Comparison of ENCODE assay signal across 9 cellular contexts in genomic region chr12:108559748-108560147, GRCh38. TPM values are rescaled to one million over a fixed set of nuclear protein-coding genes. Genes with fewer than 3 reads are reported as not detected.
DNase-seq lines count a peak whose midpoint lies in the region; ATAC-seq, FAIRE-seq and TF ChIP-seq lines count a peak whose summit lies in the region.
"Had no signal": no experiment of that assay in that cellular context is flagged by ENCODE, and none has a peak within 500 bp of the region (broad histone marks: within the 10 kb centered on the region; RNA-seq: fewer than 3 reads in every experiment).

No MANE protein-coding gene starts in this region.

- no peak overlapping the region for H3K56ac ChIP-seq in IMR-90 (ENCODE audit: extremely low read depth, insufficient read depth, low read length)

- TF ChIP-seq CTCF in AG10803 (conservative IDR thresholded peaks at IDR 0.05; ENCODE audit: low read length) (no peak; the same call in 1 of the 2 replicates), IMR-90 (conservative IDR thresholded peaks at IDR 0.05; ENCODE audit: low read depth, low read length) (no peak), cardiac fibroblast (IDR thresholded peaks at IDR 0.05; ENCODE audit: low read depth, low read length) (no peak)

- no peak for DNase-seq in AG10803 (ENCODE audit: low read depth)
- DNase-seq in IMR-90, result no peak
- DNase-seq in cardiac fibroblast (ENCODE audit: low read depth in 2 of 2), result no peak
- DNase-seq in medulla oblongata (ENCODE audit: extremely low spot score), result no peak
- no peak for DNase-seq in GM12892 (ENCODE audit: insufficient read length)
- no peak for DNase-seq in H4 (ENCODE audit: low spot score)
- DNase-seq: NCI-H187 had no signal

- ATAC-seq in IMR-90 (ENCODE audit: low read depth) (no peak), HG02642 (IDR thresholded peaks at IDR 0.05; ENCODE audit: poor library complexity, unreplicated experiment) (no peak)

- peak overlapping the region; percentile 95 for H3K4me2 ChIP-seq in IMR-90 (ENCODE audit: low read depth, low read length)

- no peak overlapping the region for H2BK120ac ChIP-seq in IMR-90 (ENCODE audit: low read depth, low read length)

- no peak overlapping the region for H2AK5ac ChIP-seq in IMR-90 (ENCODE audit: low read depth, low read length)

- no peak overlapping the region for H3K18ac ChIP-seq in IMR-90 (ENCODE audit: low read depth, low read length)

- H4K91ac ChIP-seq in IMR-90 (ENCODE audit: insufficient read depth, low read depth, low read length), result no peak overlapping the region

- no peak for TF ChIP-seq RAD21 in IMR-90 (IDR thresholded peaks at IDR 0.05; ENCODE audit: low read length)

- peaks cover 38% of the 10 kb centered on the region for H4K20me1 ChIP-seq in IMR-90 (ENCODE audit: insufficient read depth, low read length)

- TF ChIP-seq POLR2A in IMR-90 (IDR thresholded peaks at IDR 0.05; ENCODE audit: low read depth, low read length) (no peak), GM12892 (IDR thresholded peaks at IDR 0.05; ENCODE audit: low read depth, low read length) (no peak)

- H4K8ac ChIP-seq in IMR-90 (ENCODE audit: low read depth in 2 of 2, low read length in 2 of 2), result no peak overlapping the region

- no peak for FAIRE-seq in GM12892 (lab: Jason Lieb, UNC)

- H2BK20ac ChIP-seq in IMR-90 (ENCODE audit: low read depth, low read length), result no peak overlapping the region

- H4K5ac ChIP-seq in IMR-90 (ENCODE audit: low read depth, low read length), result no peak overlapping the region

- intact Hi-C loops in IMR-90 (cut with micrococcal nuclease), result no loop called here

- no peaks in the 10 kb centered on the region for H3K9me3 ChIP-seq in IMR-90 (ENCODE audit: control insufficient read depth, insufficient read depth, low read length)
- no peaks in the 10 kb centered on the region for H3K9me3 ChIP-seq in muscle layer of duodenum (ENCODE audit: control insufficient read depth in 1 of 2, low read length in 2 of 2)

- POLR2A ChIA-PET in IMR-90 (lab: Charles Lee; ENCODE audit: unreplicated experiment), result no interaction called here

- H2AK9ac ChIP-seq in IMR-90 (replicated peaks; ENCODE audit: low read depth, low read length, poor library complexity), result no peak overlapping the region

- in situ Hi-C loops in IMR-90 (cut with MboI; ENCODE audit: low sequenced_read_pairs), result loop anchor here (5.0 to 10.0 kb wide), 2 partner anchors 395 to 533 kb away; partner anchors contain the start of gene ALKBH2

- no peak overlapping the region for H2BK5ac ChIP-seq in IMR-90 (ENCODE audit: low read depth, low read length, poor library complexity, severe bottlenecking)

- BruUV-seq in IMR-90 (replicated peaks; lab: Mats Ljungman, UMichigan), result no TSS peak

- no peak overlapping the region for H3K14ac ChIP-seq in IMR-90 (replicated peaks; ENCODE audit: low read depth, low read length)

- H3K4me1 ChIP-seq in IMR-90 (ENCODE audit: control insufficient read depth, insufficient read depth, low read length) (no peaks in the 10 kb centered on the region), muscle layer of duodenum (ENCODE audit: control insufficient read depth in 1 of 2, insufficient read depth in 2 of 2, low read length in 2 of 2) (peaks cover 6 to 63% of the 10 kb centered on the region in 2 donors)

- CTCF ChIA-PET in IMR-90 (lab: Yijun Ruan, JAX), result no interaction called here

- H3K4me3 ChIP-seq in AG10803 (ENCODE audit: low read length) (peak overlapping the region; percentile 100), IMR-90 (ENCODE audit: insufficient read depth, low read depth, low read length) (peak overlapping the region; percentile 92; the same call in 1 of the 2 replicates), cardiac fibroblast (replicated peaks in 1 of 2; ENCODE audit: low read depth in 2 of 2, low read length in 2 of 2) (peak overlapping the region; percentile 98), muscle layer of duodenum (ENCODE audit: low read depth in 1 of 2, low read length in 2 of 2) (peak overlapping the region; percentile 88 to 96)

- H3K23ac ChIP-seq in IMR-90 (ENCODE audit: low read depth, low read length), result no peak overlapping the region

- no peak overlapping the region for H3K27ac ChIP-seq in IMR-90 (ENCODE audit: insufficient read depth, low read length)
- H3K27ac ChIP-seq in muscle layer of duodenum (ENCODE audit: low read length), result no peak overlapping the region

- H3K36me3 ChIP-seq in IMR-90 (ENCODE audit: control insufficient read depth, insufficient read depth, low read length) (peaks cover 8% of the 10 kb centered on the region), muscle layer of duodenum (ENCODE audit: control insufficient read depth in 1 of 2, insufficient read depth in 2 of 2, low read length in 2 of 2) (peaks cover 8 to 11% of the 10 kb centered on the region in 2 donors)

- H3K79me1 ChIP-seq in IMR-90 (ENCODE audit: low read depth in 1 of 2, low read length in 2 of 2), result peaks cover 15 to 66% of the 10 kb centered on the region in 2 experiments

- no peak overlapping the region for H3K4ac ChIP-seq in IMR-90 (ENCODE audit: low read depth, low read length)

- H2BK15ac ChIP-seq in IMR-90 (ENCODE audit: low read depth, low read length), result no peak overlapping the region

- WGBS in IMR-90 (ENCODE audit: extremely low coverage in 2 of 2, insufficient read length in 1 of 2), 2 experiments, result no CpG with 5 or more reads among the region's 3 CpGs

- peak overlapping the region; percentile 99; the same call in 1 of the 2 replicates for H3K9ac ChIP-seq in IMR-90 (ENCODE audit: low read depth, low read length)

- dilution Hi-C loops in IMR-90 (cut with HindIII; ENCODE audit: low sequenced_read_pairs, unreplicated experiment), result no loop called here

- peaks cover 9% of the 10 kb centered on the region; the same call in 1 of the 2 replicates for H3K9me1 ChIP-seq in IMR-90 (ENCODE audit: insufficient read depth, low read length)

- no peak overlapping the region for H2AFZ ChIP-seq in IMR-90 (replicated peaks; ENCODE audit: low read length, poor library complexity)

- no peaks in the 10 kb centered on the region for H3K27me3 ChIP-seq in IMR-90 (ENCODE audit: control insufficient read depth, insufficient read depth, low read length)
- H3K27me3 ChIP-seq in muscle layer of duodenum (ENCODE audit: low read depth, low read length), result no peaks in the 10 kb centered on the region

TF ChIP-seq in IMR-90, 13 proteins besides CTCF, POLR2A, EP300 and RAD21 (continues in another document):
- TF ChIP-seq USF2 (IDR thresholded peaks at IDR 0.05; ENCODE audit: low read depth, low read length) (no peak), SMC3 (IDR thresholded peaks at IDR 0.05; ENCODE audit: low read depth, low read length) (no peak), CHD1 (IDR thresholded peaks at IDR 0.05; ENCODE audit: low read depth, low read length) (no peak), FOS (IDR thresholded peaks at IDR 0.05; ENCODE audit: low read depth, low read length) (no peak), MXI1 (IDR thresholded peaks at IDR 0.05; ENCODE audit: borderline replicate concordance, low read depth, low read length) (no peak), MAZ (IDR thresholded peaks at IDR 0.05; ENCODE audit: borderline replicate concordance, low read depth, low read length) (no peak), RCOR1 (IDR thresholded peaks at IDR 0.05; ENCODE audit: insufficient replicate concordance, low read length) (no peak), MAFK (IDR thresholded peaks at IDR 0.05; ENCODE audit: low read depth, low read length) (no peak), NFE2L2 (IDR thresholded peaks at IDR 0.05; ENCODE audit: low read depth, low read length) (no peak), RFX5 (IDR thresholded peaks at IDR 0.05; ENCODE audit: low read depth, low read length) (no peak), CEBPB (IDR thresholded peaks at IDR 0.05; ENCODE audit: low read depth, low read length) (no peak)

RNA-seq across cellular contexts. Expression of gene SART3, which starts 1.2 kb away (rescaled TPM):
- 37.8 and 61.7 TPM in 2 replicates for total RNA-seq in IMR-90 (2012; rRNA removed)
- polyA plus RNA-seq in IMR-90 (2012; rRNA removed), result 19.8 and 22.6 TPM in 2 replicates
- polyA plus RNA-seq in IMR-90 (2012; cell fraction: cytosol; rRNA removed), result 11.8 and 12.7 TPM in 2 replicates
- 18.0 and 42.4 TPM in 2 replicates for polyA plus RNA-seq in IMR-90 (2012; cell fraction: nucleus; rRNA removed; ENCODE audit: low replicate concordance)
- polyA plus RNA-seq in GM12892 (2012; ENCODE audit: missing spikeins), result 36.3 TPM
- 43.2 and 44.8 TPM in 2 replicates for total RNA-seq in H4 (2014; rRNA removed; shearing (Covaris generic))

RNA-seq across cellular contexts. Expression of gene ISCU, which starts 2.6 kb away (rescaled TPM):
- total RNA-seq in IMR-90 (2012; rRNA removed), result 52.7 and 58.3 TPM in 2 replicates
- 77.9 and 87.2 TPM in 2 replicates for polyA plus RNA-seq in IMR-90 (2012; rRNA removed)
- 38.1 and 73.2 TPM in 2 replicates for polyA plus RNA-seq in IMR-90 (2012; cell fraction: cytosol; rRNA removed)
- polyA plus RNA-seq in IMR-90 (2012; cell fraction: nucleus; rRNA removed; ENCODE audit: low replicate concordance), result 37.4 and 201 TPM in 2 replicates
- 136 TPM for polyA plus RNA-seq in GM12892 (2012; ENCODE audit: missing spikeins)
- 119 and 124 TPM in 2 replicates for total RNA-seq in H4 (2014; rRNA removed; shearing (Covaris generic))

RNA-seq across cellular contexts. Expression of gene TMEM119, which starts 38.1 kb away (rescaled TPM):
- 6.7 and 8.1 TPM in 2 replicates for total RNA-seq in IMR-90 (2012; rRNA removed)
- polyA plus RNA-seq in IMR-90 (2012; rRNA removed), result 8.4 and 9.2 TPM in 2 replicates
- 9.3 and 21.4 TPM in 2 replicates for polyA plus RNA-seq in IMR-90 (2012; cell fraction: cytosol; rRNA removed)
- 4.5 and 5.0 TPM in 2 replicates for polyA plus RNA-seq in IMR-90 (2012; cell fraction: nucleus; rRNA removed; ENCODE audit: low replicate concordance)
- 0.23 TPM for polyA plus RNA-seq in GM12892 (2012; ENCODE audit: missing spikeins)
- total RNA-seq in H4 (2014; rRNA removed; shearing (Covaris generic)), result 1.4 and 1.9 TPM in 2 replicates

RNA-seq across cellular contexts. Expression of gene FICD, which starts 44.7 kb away (rescaled TPM):
- total RNA-seq in IMR-90 (2012; rRNA removed), result 10.8 and 11.3 TPM in 2 replicates
- 4.0 and 4.2 TPM in 2 replicates for polyA plus RNA-seq in IMR-90 (2012; rRNA removed)
- polyA plus RNA-seq in IMR-90 (2012; cell fraction: cytosol; rRNA removed), result 3.3 and 5.3 TPM in 2 replicates
- polyA plus RNA-seq in IMR-90 (2012; cell fraction: nucleus; rRNA removed; ENCODE audit: low replicate concordance), result 1.4 and 2.6 TPM in 2 replicates
- polyA plus RNA-seq in GM12892 (2012; ENCODE audit: missing spikeins), result 2.4 TPM
- total RNA-seq in H4 (2014; rRNA removed; shearing (Covaris generic)), result 3.5 and 5.3 TPM in 2 replicates
